In genomic region chr18:54964741-54965140, GRCh38 we compare ENCODE assay signal across 18 cellular contexts. TPM values are rescaled to one million over a fixed set of nuclear protein-coding genes. Genes with fewer than 3 reads are reported as not detected.
"Had no signal": no experiment of that assay in that cellular context is flagged by ENCODE, and none has a peak within 500 bp of the region (broad histone marks: within the 10 kb centered on the region; RNA-seq: fewer than 3 reads in every experiment).

No MANE protein-coding gene starts in this region.

- ATAC-seq: effector memory CD8-positive, alpha-beta T cell; foreskin keratinocyte; heart left ventricle; psoas muscle; T-helper 17 cell had no signal

- H3K4me1 ChIP-seq: ascending aorta, psoas muscle, right lobe of liver had no signal

- DNase-seq: activated CD4-positive, alpha-beta memory T cell treated with anti-CD3 and anti-CD28 coated beads for 36 hours; activated CD4-positive, alpha-beta T cell treated with anti-CD3 and anti-CD28 coated beads for 1 hour; activated gamma-delta T cell treated with Interleukin-2 at 50 U/mL for 16 hours; activated T-cell treated with anti-CD3 and anti-CD28 coated beads, Interleukin-2, amount 50 U/mL, for 48 hours; central memory CD4-positive, alpha-beta T cell; cortex of kidney; effector memory CD8-positive, alpha-beta T cell; foreskin keratinocyte; heart left ventricle; mesendoderm; nephron progenitor cell; psoas muscle; right lobe of liver; stimulated activated naive CD4-positive, alpha-beta T cell treated with Interleukin-2 at 50 U/mL for 16 hours; T-helper 17 cell; trophoblast cell had no signal

- H3K4me3 ChIP-seq: ascending aorta, heart left ventricle, psoas muscle, right lobe of liver had no signal

- H3K36me3 ChIP-seq: ascending aorta, heart left ventricle, right lobe of liver had no signal

- H3K4me3 Mint-ChIP-seq: activated CD4-positive, alpha-beta memory T cell treated with anti-CD3 and anti-CD28 coated beads for 36 hours; effector memory CD8-positive, alpha-beta T cell; nephron progenitor cell; T-helper 17 cell had no signal

- FAIRE-seq: islet of Langerhans had no signal

- H3K27me3 ChIP-seq: ascending aorta, foreskin keratinocyte, right lobe of liver had no signal

- H3K9me3 Mint-ChIP-seq: activated CD4-positive, alpha-beta memory T cell treated with anti-CD3 and anti-CD28 coated beads for 36 hours; effector memory CD8-positive, alpha-beta T cell had no signal

- H3K27ac ChIP-seq: ascending aorta, foreskin keratinocyte, heart left ventricle, psoas muscle, right lobe of liver had no signal

- H3K9me3 ChIP-seq: ascending aorta, heart left ventricle, psoas muscle, right lobe of liver had no signal

- H3K27ac Mint-ChIP-seq: activated CD4-positive, alpha-beta memory T cell treated with anti-CD3 and anti-CD28 coated beads for 36 hours; effector memory CD8-positive, alpha-beta T cell; nephron progenitor cell; T-helper 17 cell had no signal

- H3K36me3 Mint-ChIP-seq: activated CD4-positive, alpha-beta memory T cell treated with anti-CD3 and anti-CD28 coated beads for 36 hours had no signal

RNA-seq across cellular contexts. Expression of gene CCDC68, which starts 5.5 kb away (rescaled TPM):
- total RNA-seq: activated CD4-positive, alpha-beta memory T cell treated with anti-CD3 and anti-CD28 coated beads for 36 hours; T-helper 17 cell had no signal
